8 cellular contexts compared by ENCODE assay signal in the genomic region with DNA sequence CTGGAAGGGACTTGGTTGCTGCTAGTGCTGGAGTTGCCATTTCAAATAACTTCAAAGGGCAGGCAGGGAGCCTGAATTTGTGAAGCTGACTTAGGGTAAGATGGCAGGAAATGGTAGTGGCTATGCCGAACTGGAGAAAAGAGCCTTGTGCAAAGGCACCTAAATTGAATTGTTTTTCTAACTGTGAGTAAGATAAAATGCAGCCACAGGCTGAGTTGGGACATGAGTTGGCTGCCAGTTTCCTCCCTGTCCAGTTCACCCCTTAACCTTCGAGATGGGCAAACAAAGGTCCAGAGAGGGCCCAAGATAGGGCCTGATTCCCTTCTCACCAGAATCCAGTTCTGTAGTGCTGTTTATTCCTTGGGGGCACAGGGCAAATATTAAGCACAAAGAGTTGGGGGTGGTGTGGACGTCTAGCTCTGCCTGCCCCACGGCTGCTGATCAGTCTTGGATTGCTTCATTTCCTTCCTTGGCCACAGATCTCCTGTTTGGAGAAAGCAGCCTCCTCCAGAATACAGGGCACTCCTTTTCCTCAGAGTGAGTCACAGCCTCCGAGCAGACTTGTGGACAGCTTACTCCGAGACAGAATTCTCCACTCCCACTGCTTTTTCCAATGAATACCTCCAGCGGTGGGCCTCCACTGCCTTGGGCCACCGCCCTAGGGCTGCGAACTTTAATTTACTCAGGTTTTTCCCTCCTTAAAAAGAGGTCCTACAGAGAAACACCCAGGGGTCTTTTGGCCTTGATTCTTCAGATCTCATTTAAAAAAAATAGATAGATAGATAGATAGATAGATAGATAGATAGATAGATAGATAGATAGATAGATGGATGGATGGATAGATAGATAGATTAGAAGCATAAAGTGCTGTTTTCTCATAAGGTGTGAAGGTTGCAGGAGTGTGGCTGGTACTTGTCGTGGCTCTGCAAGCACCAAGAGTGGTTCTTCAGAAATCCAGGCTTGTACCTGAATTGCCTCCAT. TPM values are rescaled to one million over a fixed set of nuclear protein-coding genes. Genes with fewer than 3 reads are reported as not detected.
DNase-seq lines count a peak whose midpoint lies in the region; ATAC-seq and TF ChIP-seq lines count a peak whose summit lies in the region.

No MANE protein-coding gene starts in this region.

- H3K36me3 Mint-ChIP-seq in CD14-positive monocyte = no peaks in the 10 kb centered on the region

- peak; percentile 71 for DNase-seq in CD14-positive monocyte (ENCODE audit: low spot score)
- peak; percentile 88 for DNase-seq in MV-4-11 (lab: John Stamatoyannopoulos, UW)
- DNase-seq in astrocyte of the spinal cord (ENCODE audit: low read depth, low spot score) = peak; percentile 95
- DNase-seq in kidney glomerular epithelial cell (lab: John Stamatoyannopoulos, UW) = peak; percentile 91
- DNase-seq in suprapubic skin (ENCODE audit: low spot score in 2 of 2) = peak; percentile 78
- no peak for DNase-seq in NCI-H748 (lab: John Stamatoyannopoulos, UW; ENCODE audit: unreplicated experiment)
- DNase-seq in activated CD8-positive, alpha-beta memory T cell treated with anti-CD3 and anti-CD28 coated beads, Interleukin-2, amount 50 U/mL, for 48 hours = no peak

- peak overlapping the region; percentile 79 to 96 (median 90) for H3K27ac Mint-ChIP-seq in CD14-positive monocyte

- H3K27ac ChIP-seq in suprapubic skin = peak overlapping the region; percentile 80

- H3K4me3 ChIP-seq in astrocyte of the spinal cord (ENCODE audit: low read depth, low read length) (peak overlapping the region; percentile 10), suprapubic skin (no peak overlapping the region)

- in situ Hi-C loops in astrocyte of the spinal cord (cut with HindIII; ENCODE audit: low sequenced_read_pairs) = no loop called here

- TF ChIP-seq CTCF in CD14-positive monocyte (IDR thresholded peaks at IDR 0.05) (no peak), astrocyte of the spinal cord (IDR thresholded peaks at IDR 0.05; ENCODE audit: low read depth, low read length) (no peak), suprapubic skin (IDR thresholded peaks at IDR 0.05) (no peak)

- no peak for ATAC-seq in HG03196 (IDR thresholded peaks at IDR 0.05; ENCODE audit: unreplicated experiment)

- peaks cover 84% of the 10 kb centered on the region for H3K4me1 Mint-ChIP-seq in CD14-positive monocyte

- H3K4me1 ChIP-seq in suprapubic skin = peaks cover 44% of the 10 kb centered on the region

- no peaks in the 10 kb centered on the region for H3K27me3 ChIP-seq in suprapubic skin

- WGBS in suprapubic skin = 34% methylated on average over 10 of the region's 10 CpGs

- no peaks in the 10 kb centered on the region for H3K9me3 Mint-ChIP-seq in CD14-positive monocyte

- no peaks in the 10 kb centered on the region for H3K9me3 ChIP-seq in suprapubic skin

- peaks cover 0 to 1% (median 0%) of the 10 kb centered on the region in 3 donors for H3K27me3 Mint-ChIP-seq in CD14-positive monocyte (ENCODE audit: low read depth in 3 of 3)

- TF ChIP-seq EP300 in suprapubic skin (IDR thresholded peaks at IDR 0.05) = no peak

- H3K36me3 ChIP-seq in suprapubic skin = no peaks in the 10 kb centered on the region

- peak overlapping the region; percentile 59 to 71 for H3K4me3 Mint-ChIP-seq in CD14-positive monocyte

- no peak for TF ChIP-seq POLR2A in suprapubic skin (IDR thresholded peaks at IDR 0.05)

- intact Hi-C loops in CD14-positive monocyte (cut with micrococcal nuclease) = loop anchor here in 1 of 2 donors (5.0 kb wide), 1 partner anchor 60 kb away; no protein-coding TSS in a partner anchor

RNA-seq across cellular contexts. Expression of a gene that starts 18.4 kb away (rescaled TPM):
- polyA plus RNA-seq in CD14-positive monocyte = 10 to 100 TPM; 16.1 to 36.3 TPM
- 10 to 100 TPM; 19.2 to 50.6 (median 34.5) TPM for total RNA-seq in suprapubic skin

RNA-seq across cellular contexts. Expression of a gene that starts 42.9 kb away (rescaled TPM):
- polyA plus RNA-seq in CD14-positive monocyte = 10 to 100 TPM; 56.2 to 77.3 TPM
- 10 to 100 TPM; 11.7 to 23.2 (median 16.1) TPM for total RNA-seq in suprapubic skin

Comparison
In these comparisons a context has a peak if more than half of its experiments do, and no peak if none do; other contexts are left out.
1. DNase-seq: peak in CD14-positive monocyte (single experiment), MV-4-11 (single experiment), astrocyte of the spinal cord (single experiment), kidney glomerular epithelial cell (single experiment) and suprapubic skin (2 of 2); none in NCI-H748 (single experiment) and activated CD8-positive, alpha-beta memory T cell treated with anti-CD3 and anti-CD28 coated beads, Interleukin-2, amount 50 U/mL, for 48 hours (single experiment).